8 cellular contexts compared by ENCODE assay signal in the genomic region with DNA sequence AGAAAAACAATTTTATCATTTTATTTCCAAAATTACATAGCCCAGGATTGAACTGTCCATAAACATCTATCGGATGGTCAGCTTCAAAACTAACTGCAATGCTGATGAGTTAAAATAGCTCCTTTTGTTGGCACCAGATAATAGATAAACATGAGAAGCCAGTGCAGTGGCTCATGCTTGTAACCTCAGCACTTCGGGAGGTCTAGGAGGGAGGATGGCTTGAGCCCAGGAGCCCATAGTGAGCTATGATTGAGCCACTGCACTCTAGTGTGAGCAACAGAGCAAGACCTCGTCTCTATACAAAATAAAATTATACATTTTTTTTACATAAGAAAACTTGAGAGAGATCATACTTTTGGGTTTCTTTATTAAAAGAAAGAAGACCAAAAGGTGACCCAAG. TPM values are rescaled to one million over a fixed set of nuclear protein-coding genes. Genes with fewer than 3 reads are reported as not detected.
A peak's percentile ranks its signal among the peaks of the same experiment; 100 is the strongest.
DNase-seq lines count a peak whose midpoint lies in the region; ATAC-seq and TF ChIP-seq lines count a peak whose summit lies in the region.

No MANE protein-coding gene starts in this region.

- DNase-seq in CD4-positive, alpha-beta T cell = no peak
- peak; percentile 24 for DNase-seq in HT1080 (ENCODE audit: low read depth)
- DNase-seq in mammary epithelial cell = peak; percentile 17
- DNase-seq in mesenchymal stem cell = peak; percentile 70
- DNase-seq in vagina (ENCODE audit: extremely low spot score in 2 of 2) = no peak
- no peak for DNase-seq in NCI-H1694 treated with DMSO at 0.1 percent for 48 hours (lab: John Stamatoyannopoulos, UW)
- DNase-seq in stimulated activated CD4-positive, alpha-beta T cell treated with anti-CD3 and anti-CD28 coated beads, Interleukin-15, amount 100 ng/mL, for 24 hours = no peak

- H3K36me3 ChIP-seq in mammary epithelial cell (ENCODE audit: insufficient read depth, low read length) (no peaks in the 10 kb centered on the region), mesenchymal stem cell (ENCODE audit: control insufficient read depth in 1 of 2, insufficient read depth in 2 of 2, low read depth in 1 of 2, low read length in 2 of 2) (no peaks in the 10 kb centered on the region), vagina (no peaks in the 10 kb centered on the region)

- H2BK5ac ChIP-seq in mesenchymal stem cell (ENCODE audit: low read depth, low read length, poor library complexity, severe bottlenecking) = peak overlapping the region; percentile 35

- in situ Hi-C loops in mammary epithelial cell (cut with MboI; ENCODE audit: low sequenced_read_pairs in 2 of 2) = no loop called here

- peak overlapping the region; percentile 4 for H3K4me3 Mint-ChIP-seq in CD4-positive, alpha-beta T cell

- H3K4ac ChIP-seq in mesenchymal stem cell (ENCODE audit: low read depth in 1 of 2, low read length in 2 of 2) = no peak overlapping the region

- TF ChIP-seq CTCF in CD4-positive, alpha-beta T cell (IDR thresholded peaks at IDR 0.05) = no peak
- TF ChIP-seq CTCF in mammary epithelial cell (conservative IDR thresholded peaks at IDR 0.05 in 1 of 2, IDR thresholded peaks at IDR 0.05 in 1 of 2; ENCODE audit: extremely low read depth in 1 of 2, insufficient read depth in 1 of 2, low read depth in 1 of 2, low read length in 2 of 2) (no peak), vagina (IDR thresholded peaks at IDR 0.05) (no peak)

- H3K9ac ChIP-seq in mammary epithelial cell (ENCODE audit: insufficient read depth, low read length) (peak overlapping the region; percentile 2), mesenchymal stem cell (ENCODE audit: low read length) (peak overlapping the region; percentile 94)

- WGBS in mammary epithelial cell (ENCODE audit: low coverage, missing lambda C conversion rate) = 41% methylated on average over 3 of the region's 3 CpGs
- 33% methylated on average over 2 of the region's 3 CpGs for WGBS in mesenchymal stem cell

- H3K9me3 Mint-ChIP-seq in CD4-positive, alpha-beta T cell = no peaks in the 10 kb centered on the region

- no peak for ATAC-seq in CD4-positive, alpha-beta T cell (ENCODE audit: poor library complexity)
- ATAC-seq in GM19328 (IDR thresholded peaks at IDR 0.05; ENCODE audit: unreplicated experiment) = no peak

- no peaks in the 10 kb centered on the region for H3K9me3 ChIP-seq in CD4-positive, alpha-beta T cell (ENCODE audit: control insufficient read depth, low read length)
- no peaks in the 10 kb centered on the region for H3K9me3 ChIP-seq in mammary epithelial cell (replicated peaks; ENCODE audit: insufficient read depth, low read length)
- no peaks in the 10 kb centered on the region for H3K9me3 ChIP-seq in mesenchymal stem cell (ENCODE audit: control insufficient read depth, low read length)
- H3K9me3 ChIP-seq in vagina = no peaks in the 10 kb centered on the region

- H4K20me1 ChIP-seq in mammary epithelial cell (ENCODE audit: insufficient read depth, low read length) = no peaks in the 10 kb centered on the region

- peaks cover 17% of the 10 kb centered on the region for H3K4me1 ChIP-seq in mammary epithelial cell (ENCODE audit: insufficient read depth, low read length)
- peaks cover 20% of the 10 kb centered on the region for H3K4me1 ChIP-seq in mesenchymal stem cell (ENCODE audit: control insufficient read depth, insufficient read depth, low read depth, low read length)
- peaks cover 44% of the 10 kb centered on the region for H3K4me1 ChIP-seq in vagina

- H3K14ac ChIP-seq in mesenchymal stem cell (ENCODE audit: low read length in 2 of 2) = no peak overlapping the region

- POLR2A ChIA-PET in CD4-positive, alpha-beta T cell (lab: Charles Lee) = interaction anchor here (0.9 to 1.1 kb wide), 3 partner anchors 35 to 49 kb away, joined by 4 to 5 read pairs (median 4); partner anchors contain the start of gene IMPA2

- no peaks in the 10 kb centered on the region for H3K27me3 Mint-ChIP-seq in CD4-positive, alpha-beta T cell

- H3K27ac ChIP-seq in CD4-positive, alpha-beta T cell (ENCODE audit: low read depth, low read length) = no peak overlapping the region
- H3K27ac ChIP-seq in mammary epithelial cell (ENCODE audit: insufficient read depth, low read depth, low read length) = peak overlapping the region; percentile 57
- H3K27ac ChIP-seq in mesenchymal stem cell (ENCODE audit: low read length, poor library complexity, severe bottlenecking) = peak overlapping the region; percentile 72
- H3K27ac ChIP-seq in vagina = peak overlapping the region; percentile 93

- CTCF ChIA-PET in CD4-positive, alpha-beta T cell (lab: Charles Lee) = interaction anchor here (1.5 kb wide), 1 partner anchor 8 kb away, joined by 3 read pairs; no protein-coding TSS in a partner anchor
- CTCF ChIA-PET in mammary epithelial cell (lab: Charles Lee; ENCODE audit: low non-redundant PET) = interaction anchor here (0.6 to 1.0 kb wide), 2 partner anchors 19 to 49 kb away, joined by 3 to 4 read pairs; no protein-coding TSS in a partner anchor

- no peaks in the 10 kb centered on the region for H3K79me2 ChIP-seq in mammary epithelial cell (ENCODE audit: insufficient read depth, low read length)

- H3K27ac Mint-ChIP-seq in CD4-positive, alpha-beta T cell = peak overlapping the region; percentile 60

- H3K27me3 ChIP-seq in CD4-positive, alpha-beta T cell (ENCODE audit: control insufficient read depth, insufficient read depth, low read length) = no peaks in the 10 kb centered on the region
- H3K27me3 ChIP-seq in mammary epithelial cell (ENCODE audit: insufficient read depth, low read length) = no peaks in the 10 kb centered on the region
- no peaks in the 10 kb centered on the region for H3K27me3 ChIP-seq in mesenchymal stem cell (ENCODE audit: control insufficient read depth in 1 of 2, insufficient read depth in 1 of 2, low read length in 2 of 2)
- H3K27me3 ChIP-seq in vagina = no peaks in the 10 kb centered on the region

- no peaks in the 10 kb centered on the region for H3K79me1 ChIP-seq in mesenchymal stem cell (replicated peaks; ENCODE audit: low read length, poor library complexity, severe bottlenecking)

- dilution Hi-C loops in mammary epithelial cell (cut with HindIII; ENCODE audit: low sequenced_read_pairs) = no loop called here

- H3K4me1 Mint-ChIP-seq in CD4-positive, alpha-beta T cell (ENCODE audit: low read depth) = peaks cover 16% of the 10 kb centered on the region

- TF ChIP-seq POLR2A in vagina (IDR thresholded peaks at IDR 0.05) = no peak

- H3K23ac ChIP-seq in mesenchymal stem cell (ENCODE audit: low read length in 2 of 2) = no peak overlapping the region

- BruUV-seq in mammary epithelial cell (replicated peaks; lab: Mats Ljungman, UMichigan) = no TSS peak

- intact Hi-C loops in CD4-positive, alpha-beta T cell (cut with DNase I, micrococcal nuclease) = loop anchor here in 1 of 2 experiments (5.0 kb wide), 1 partner anchor 36 kb away; the partner anchor contains the start of gene IMPA2
- intact Hi-C loops in mammary epithelial cell (cut with micrococcal nuclease) = loop anchor here (1.0 to 2.0 kb wide), 3 partner anchors 35 to 58 kb away; partner anchors contain the start of gene IMPA2
- intact Hi-C loops in vagina (cut with DNase I) = loop anchor here (5.0 kb wide), 1 partner anchor 36 kb away; the partner anchor contains the start of gene IMPA2

- no peak overlapping the region for H2AK5ac ChIP-seq in mesenchymal stem cell (ENCODE audit: low read length, severe bottlenecking)

- H3K4me2 ChIP-seq in mammary epithelial cell (ENCODE audit: insufficient read depth, low read depth, low read length) (peak overlapping the region; percentile 82), mesenchymal stem cell (ENCODE audit: low read length, poor library complexity, severe bottlenecking) (no peak overlapping the region)

- H2AFZ ChIP-seq in mammary epithelial cell (ENCODE audit: low read depth, low read length) = no peak overlapping the region
- H2AFZ ChIP-seq in mesenchymal stem cell (ENCODE audit: low read depth, low read length) = no peak overlapping the region

- no peak overlapping the region for H2BK120ac ChIP-seq in mesenchymal stem cell (ENCODE audit: low read depth, low read length)

- H2BK12ac ChIP-seq in mesenchymal stem cell (ENCODE audit: low read length in 2 of 2) = peak overlapping the region; percentile 88 to 96

- no peak overlapping the region for H4K8ac ChIP-seq in mesenchymal stem cell (ENCODE audit: low read length)

- H3K4me3 ChIP-seq in mammary epithelial cell (replicated peaks in 1 of 3; ENCODE audit: insufficient read depth in 1 of 3, low read depth in 2 of 3, low read length in 3 of 3) (no peak overlapping the region), mesenchymal stem cell (ENCODE audit: insufficient read depth in 1 of 2, low read depth in 1 of 2, low read length in 2 of 2) (peak overlapping the region in 1 of 2 experiments; percentile 72), vagina (peak overlapping the region; percentile 50 to 51)

- no peak overlapping the region for H2BK15ac ChIP-seq in mesenchymal stem cell (ENCODE audit: low read depth, poor library complexity, severe bottlenecking)

- peak overlapping the region; percentile 63 to 64 for H3K18ac ChIP-seq in mesenchymal stem cell (ENCODE audit: low read depth in 1 of 2, low read length in 2 of 2)

- H4K91ac ChIP-seq in mesenchymal stem cell (ENCODE audit: low read length) = no peak overlapping the region

- no peaks in the 10 kb centered on the region for H3K36me3 Mint-ChIP-seq in CD4-positive, alpha-beta T cell (ENCODE audit: low read depth)

RNA-seq across cellular contexts. Expression of gene IMPA2, which starts 34.6 kb away (rescaled TPM):
- total RNA-seq in CD4-positive, alpha-beta T cell = 1 to 10 TPM; 1.7 to 2.5 TPM
- 0.93 and 3.2 TPM in 2 replicates for total RNA-seq in HT1080 (2014; rRNA removed; shearing (Covaris generic))
- 4.3 and 6.1 TPM in 2 replicates for polyA plus RNA-seq in HT1080 (2015; cell fraction: cytosol; rRNA removed)
- 3.0 and 4.9 TPM in 2 replicates for polyA plus RNA-seq in HT1080 (2015; cell fraction: nucleus; rRNA removed)
- total RNA-seq in mammary epithelial cell (10 to 100 TPM; 16.5 to 41.8 TPM), vagina (128 TPM)
- 23.9 TPM for polyA plus RNA-seq in mammary epithelial cell
- 33.9 TPM for polyA minus RNA-seq in mammary epithelial cell
- 12.3 TPM for polyA plus RNA-seq in mesenchymal stem cell (2013, experiment 1 of 2)
- 12.2 TPM for polyA plus RNA-seq in mesenchymal stem cell (2013, experiment 2 of 2)

RNA-seq across cellular contexts. Expression of gene MPPE1, which starts 38.6 kb away (rescaled TPM):
- 10 to 100 TPM; 62.6 to 68.3 TPM for total RNA-seq in CD4-positive, alpha-beta T cell
- total RNA-seq in HT1080 (2014; rRNA removed; shearing (Covaris generic)) = 18.1 and 19.4 TPM in 2 replicates
- polyA plus RNA-seq in HT1080 (2015; cell fraction: cytosol; rRNA removed) = 15.7 and 18.6 TPM in 2 replicates
- 38.6 and 43.0 TPM in 2 replicates for polyA plus RNA-seq in HT1080 (2015; cell fraction: nucleus; rRNA removed)
- 10 to 100 TPM; 27.2 to 33.6 TPM for total RNA-seq in mammary epithelial cell
- polyA plus RNA-seq in mammary epithelial cell = 10.2 TPM
- polyA minus RNA-seq in mammary epithelial cell = 29.1 TPM
- polyA plus RNA-seq in mesenchymal stem cell (2013, experiment 1 of 2) = 20.5 TPM
- polyA plus RNA-seq in mesenchymal stem cell (2013, experiment 2 of 2) = 21.7 TPM
- total RNA-seq in vagina = 24.6 TPM

Comparison
In these comparisons a context has a peak if more than half of its experiments do, and no peak if none do; other contexts are left out.
1. DNase-seq: peak in HT1080 (single experiment), mammary epithelial cell (single experiment) and mesenchymal stem cell (single experiment); none in CD4-positive, alpha-beta T cell (0 of 10), vagina (0 of 2), NCI-H1694 treated with DMSO at 0.1 percent for 48 hours (single experiment) and stimulated activated CD4-positive, alpha-beta T cell treated with anti-CD3 and anti-CD28 coated beads, Interleukin-15, amount 100 ng/mL, for 24 hours (single experiment).
2. H3K4me3 ChIP-seq: peak in vagina (2 of 2); none in mammary epithelial cell (0 of 3).